ENCODE assay signal across 1 cellular context in genomic region chr17:29929544-29930398, GRCh38.
A peak's percentile ranks its signal among the peaks of the same experiment; 100 is the strongest.
TF ChIP-seq lines count a peak whose summit lies in the region.

Gene SSH2 (minus strand): TSS chr17:29930228. CDS start chr17:29930000, 228 bp downstream.

TF ChIP-seq in H1, 55 proteins besides CTCF, POLR2A, EP300 and RAD21:
- TF ChIP-seq CHD1 (IDR thresholded peaks at IDR 0.05; ENCODE audit: low read depth, low read length): no peak
- peak; percentile 69 for TF ChIP-seq TAF1 (IDR thresholded peaks at IDR 0.05; ENCODE audit: low read depth, low read length)
- TF ChIP-seq TCF12 (IDR thresholded peaks at IDR 0.05; ENCODE audit: low read depth, low read length): no peak
- no peak; the same call in 1 of the 2 replicates for TF ChIP-seq KDM5A (IDR thresholded peaks at IDR 0.05; ENCODE audit: low read length)
- 0 out of 2 replicates have a peak, but pooled peaks have one; percentile 18 for TF ChIP-seq TEAD4 (IDR thresholded peaks at IDR 0.05; ENCODE audit: low read depth, low read length)
- no peak for TF ChIP-seq GTF2F1 (IDR thresholded peaks at IDR 0.05; ENCODE audit: borderline replicate concordance, low read depth, low read length)
- no peak for TF ChIP-seq CREB1 (IDR thresholded peaks at IDR 0.05)
- no peak for TF ChIP-seq USF2 (IDR thresholded peaks at IDR 0.05; ENCODE audit: low read length)
- no peak for TF ChIP-seq HDAC6 (IDR thresholded peaks at IDR 0.05; ENCODE audit: low read depth, low read length)
- no peak for TF ChIP-seq CEBPB (IDR thresholded peaks at IDR 0.05; ENCODE audit: low read depth, low read length)
- TF ChIP-seq MAX (IDR thresholded peaks at IDR 0.05): peak; percentile 80
- TF ChIP-seq BACH1 (IDR thresholded peaks at IDR 0.05; ENCODE audit: low read length): no peak
- peak; percentile 93 for TF ChIP-seq ASH2L (IDR thresholded peaks at IDR 0.05; ENCODE audit: low read length)
- TF ChIP-seq SIN3A (conservative IDR thresholded peaks at IDR 0.05 in 1 of 2, IDR thresholded peaks at IDR 0.05 in 1 of 2; ENCODE audit: low read depth in 1 of 2, low read length in 2 of 2): peak; percentile 66 to 89; a peak in 3 of 4 replicates
- 0 out of 4 replicates have a peak, but pooled peaks of 1 of the 2 experiments have one; percentile 2 for TF ChIP-seq HDAC2 (IDR thresholded peaks at IDR 0.05; ENCODE audit: borderline replicate concordance in 1 of 2, low read depth in 2 of 2, low read length in 2 of 2)
- no peak for TF ChIP-seq RXRA (IDR thresholded peaks at IDR 0.05; ENCODE audit: insufficient read depth, low read depth, low read length)
- peak; percentile 73; the same call in 1 of the 2 replicates for TF ChIP-seq JUND (IDR thresholded peaks at IDR 0.05; ENCODE audit: low read length)
- no peak for TF ChIP-seq TBP (IDR thresholded peaks at IDR 0.05; ENCODE audit: low read depth, low read length)
- TF ChIP-seq SAP30 (IDR thresholded peaks at IDR 0.05; ENCODE audit: insufficient read depth, insufficient replicate concordance, low read length): peak; percentile 66
- peak; percentile 27 for TF ChIP-seq CTBP2 (IDR thresholded peaks at IDR 0.05; ENCODE audit: borderline replicate concordance, insufficient read depth, insufficient read length, low read length)
- peak; percentile 74 for TF ChIP-seq NRF1 (IDR thresholded peaks at IDR 0.05; ENCODE audit: low read depth, low read length)
- TF ChIP-seq KDM4A (IDR thresholded peaks at IDR 0.05; ENCODE audit: low read depth, low read length, severe bottlenecking): peak; percentile 36
- TF ChIP-seq MAFK (IDR thresholded peaks at IDR 0.05; ENCODE audit: low read depth, low read length): no peak
- TF ChIP-seq RFX5 (IDR thresholded peaks at IDR 0.05; ENCODE audit: borderline replicate concordance, low read depth, low read length): no peak
- TF ChIP-seq BCL11A (IDR thresholded peaks at IDR 0.05; ENCODE audit: low read depth in 2 of 2, low read length in 2 of 2): no peak
- no peak for TF ChIP-seq CBX5 (IDR thresholded peaks at IDR 0.05; ENCODE audit: low read depth, low read length)
- TF ChIP-seq CHD7 (IDR thresholded peaks at IDR 0.05; ENCODE audit: insufficient replicate concordance, low read length): no peak
- no peak for TF ChIP-seq ZNF274 (IDR thresholded peaks at IDR 0.05; ENCODE audit: borderline replicate concordance, extremely low read depth, low read length)
- no peak for TF ChIP-seq NANOG (IDR thresholded peaks at IDR 0.05; ENCODE audit: insufficient read depth, low read depth, low read length, poor library complexity, severe bottlenecking)
- peak; percentile 25; the same call in 1 of the 2 replicates for TF ChIP-seq EGR1 (IDR thresholded peaks at IDR 0.05; ENCODE audit: borderline replicate concordance, low read depth, low read length)
- TF ChIP-seq FOSL1 (IDR thresholded peaks at IDR 0.05; ENCODE audit: insufficient read depth, low read depth, low read length): peak; percentile 25; the same call in 1 of the 2 replicates
- no peak for TF ChIP-seq POLR2AphosphoS5 (IDR thresholded peaks at IDR 0.05; ENCODE audit: low read depth, low read length)
- TF ChIP-seq ATF2 (IDR thresholded peaks at IDR 0.05; ENCODE audit: low read length): peak; percentile 4; the same call in 1 of the 2 replicates
- TF ChIP-seq CHD2 (IDR thresholded peaks at IDR 0.05; ENCODE audit: low read length): no peak
- TF ChIP-seq RBBP5 (IDR thresholded peaks at IDR 0.05; ENCODE audit: borderline replicate concordance, low read depth, low read length): peak; percentile 85
- 0 out of 2 replicates have a peak, but pooled peaks have one; percentile 34 for TF ChIP-seq PHF8 (conservative IDR thresholded peaks at IDR 0.05; ENCODE audit: low read depth, low read length)
